In the genomic region with DNA sequence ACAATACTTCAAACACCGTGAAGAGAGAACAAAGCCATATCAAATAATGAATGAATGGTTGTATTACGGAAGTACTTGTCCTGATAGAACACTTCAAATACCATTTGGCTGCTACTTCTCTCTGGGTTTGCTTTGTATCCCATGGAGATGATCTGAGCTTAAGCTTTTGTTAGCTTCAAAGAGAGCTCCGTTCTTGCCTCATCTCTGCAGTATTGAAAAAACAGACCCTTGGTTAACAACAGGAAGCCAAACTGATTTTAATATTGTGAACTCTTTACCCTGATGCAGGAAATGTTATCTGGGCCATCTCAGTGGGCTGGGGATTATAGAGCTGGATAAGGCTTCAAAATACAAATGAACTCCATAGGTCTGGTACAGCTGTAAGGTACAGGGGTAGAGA, we compare ENCODE assay signal across 33 cellular contexts.
DNase-seq lines count a peak whose midpoint lies in the region; ATAC-seq, FAIRE-seq and TF ChIP-seq lines count a peak whose summit lies in the region.
"Had no signal": no experiment of that assay in that cellular context is flagged by ENCODE, and none has a peak within 500 bp of the region (broad histone marks: within the 10 kb centered on the region; RNA-seq: fewer than 3 reads in every experiment).

No MANE protein-coding gene starts in this region.

- no peaks in the 10 kb centered on the region for H3K27me3 Mint-ChIP-seq in stimulated activated naive B cell treated with anti-CD40 and anti-IgM and Interleukin-4, amounts not matched to agents 10 μg/mL and 1 μg/mL and 100 μg/mL, for 72 hours
- H3K27me3 Mint-ChIP-seq: activated CD8-positive, alpha-beta memory T cell treated with anti-CD3 and anti-CD28 coated beads, Interleukin-2, amount 10 ng/mL, durations not matched to agents 7 days and 5 days had no signal

- TF ChIP-seq CTCF in A673 (conservative IDR thresholded peaks at IDR 0.05; ENCODE audit: low read depth, low read length) (no peak), GM10266 (IDR thresholded peaks at IDR 0.05; ENCODE audit: control insufficient read depth, insufficient read depth, low read depth, missing control alignments) (no peak), D721Med (IDR thresholded peaks at IDR 0.05; ENCODE audit: insufficient read depth, missing control alignments) (no peak)

- H3K4me3 ChIP-seq in A673 (ENCODE audit: low read depth, low read length, poor library complexity, severe bottlenecking): no peak overlapping the region
- H3K4me3 ChIP-seq: A549, esophagus squamous epithelium, gastrocnemius medialis, ovary, SK-N-MC, testis had no signal

- POLR2A ChIA-PET in A673 (lab: Charles Lee; ENCODE audit: low non-redundant PET): interaction anchor here (0.6 kb wide), 1 partner anchor 184 kb away, joined by 4 read pairs; no protein-coding TSS in a partner anchor

- peaks cover 8 to 30% of the 10 kb centered on the region in 2 donors for H3K4me1 Mint-ChIP-seq in stimulated activated naive B cell treated with anti-CD40 and anti-IgM and Interleukin-4, amounts not matched to agents 10 μg/mL and 1 μg/mL and 100 μg/mL, for 72 hours
- H3K4me1 Mint-ChIP-seq: activated CD8-positive, alpha-beta memory T cell treated with anti-CD3 and anti-CD28 coated beads, Interleukin-2, amount 10 ng/mL, durations not matched to agents 7 days and 5 days; activated naive CD4-positive, alpha-beta T cell treated with anti-CD3 and anti-CD28 coated beads, Interleukin-2, amount 50 U/mL, for 24 hours; nephron; stimulated activated effector memory CD8-positive, alpha-beta T cell treated with anti-CD3 and anti-CD28 coated beads, Interleukin-12 subunit alpha, Interleukin-12 subunit beta, amount 100 ng/mL, for 72 hours had no signal

- ATAC-seq in stimulated activated naive B cell treated with anti-CD40 and anti-IgM and Interleukin-4, amounts not matched to agents 10 μg/mL and 1 μg/mL and 100 μg/mL, for 72 hours (replicated peaks): no peak
- ATAC-seq: A549; activated CD8-positive, alpha-beta memory T cell treated with anti-CD3 and anti-CD28 coated beads, Interleukin-2, amount 10 ng/mL, durations not matched to agents 7 days and 5 days; gastrocnemius medialis; left ventricle myocardium superior; stimulated activated effector memory CD8-positive, alpha-beta T cell treated with anti-CD3 and anti-CD28 coated beads, Interleukin-12 subunit alpha, Interleukin-12 subunit beta, amount 100 ng/mL, for 72 hours had no signal

- no peak for FAIRE-seq in D721Med (lab: Jason Lieb, UNC)
- FAIRE-seq: A549, urothelium cell line had no signal

- no peaks in the 10 kb centered on the region for H3K36me3 ChIP-seq in A673 (ENCODE audit: insufficient read depth, low read length, poor library complexity, severe bottlenecking)
- H3K36me3 ChIP-seq: BE2C, esophagus squamous epithelium, gastrocnemius medialis, ovary had no signal

- DNase-seq in A673 (ENCODE audit: low spot score) (peak; percentile 9), DMS79 treated with DMSO at 0.1 percent for 48 hours (lab: John Stamatoyannopoulos, UW) (peak; percentile 34), NCI-H1092 treated with DMSO at 0.1 percent for 48 hours (lab: John Stamatoyannopoulos, UW) (peak; percentile 73), NCI-H510A treated with DMSO at 0.1 percent for 48 hours (lab: John Stamatoyannopoulos, UW) (peak; percentile 79), MV-4-11 (lab: John Stamatoyannopoulos, UW) (no peak), GM10266 (ENCODE audit: extremely low spot score) (no peak), D721Med (ENCODE audit: insufficient read length, low spot score) (no peak)
- DNase-seq in stimulated activated naive B cell treated with anti-CD40 and anti-IgM and Interleukin-4, amounts not matched to agents 10 μg/mL and 1 μg/mL and 100 μg/mL, for 72 hours: no peak
- DNase-seq: activated CD4-positive, alpha-beta T cell treated with anti-CD3 and anti-CD28 coated beads, Interleukin-2, amount 50 U/mL, for 1 hour; activated CD8-positive, alpha-beta memory T cell treated with anti-CD3 and anti-CD28 coated beads, Interleukin-2, amount 10 ng/mL, durations not matched to agents 7 days and 5 days; BE2C; COR-L47; EL; esophagus squamous epithelium; gastrocnemius medialis; H7; hypothalamus; Karpas-422; left ventricle myocardium superior; NCI-H2171; NCI-H526 treated with DMSO at 0.1 percent for 48 hours; ovary; stimulated activated CD4-positive, alpha-beta T cell treated with anti-CD3 and anti-CD28 coated beads, Interleukin-2, amount 100 ng/mL, for 48 hours; testis had no signal

- H3K4me3 Mint-ChIP-seq in stimulated activated naive B cell treated with anti-CD40 and anti-IgM and Interleukin-4, amounts not matched to agents 10 μg/mL and 1 μg/mL and 100 μg/mL, for 72 hours: no peak overlapping the region
- H3K4me3 Mint-ChIP-seq: activated CD8-positive, alpha-beta memory T cell treated with anti-CD3 and anti-CD28 coated beads, Interleukin-2, amount 10 ng/mL, durations not matched to agents 7 days and 5 days; activated naive CD4-positive, alpha-beta T cell treated with anti-CD3 and anti-CD28 coated beads, Interleukin-2, amount 50 U/mL, for 24 hours; activated T-helper 1 cell treated with anti-CD3 and anti-CD28 coated beads, Interleukin-12 subunit alpha, Interleukin-12 subunit beta, Interleukin-2, Interleukin-4 antibody, amounts not matched to agents 30 ng/mL and 10 ng/mL and 1 ng/mL, durations not matched to agents 14 hours and 24 hours and 36 hours; nephron; stimulated activated effector memory CD8-positive, alpha-beta T cell treated with anti-CD3 and anti-CD28 coated beads, Interleukin-12 subunit alpha, Interleukin-12 subunit beta, amount 100 ng/mL, for 72 hours had no signal

- BruUV-seq in A673 (replicated peaks; lab: Mats Ljungman, UMichigan): no TSS peak

- no peaks in the 10 kb centered on the region for H3K27me3 ChIP-seq in A673 (replicated peaks; ENCODE audit: insufficient read depth, low read depth, low read length, poor library complexity)
- H3K27me3 ChIP-seq: BE2C, gastrocnemius medialis, ovary, testis had no signal

- CTCF ChIA-PET in A673 (lab: Charles Lee): no interaction called here

- H3K36me3 Mint-ChIP-seq in stimulated activated naive B cell treated with anti-CD40 and anti-IgM and Interleukin-4, amounts not matched to agents 10 μg/mL and 1 μg/mL and 100 μg/mL, for 72 hours: peaks cover 0 to 1% of the 10 kb centered on the region in 2 donors
- H3K36me3 Mint-ChIP-seq: activated CD8-positive, alpha-beta memory T cell treated with anti-CD3 and anti-CD28 coated beads, Interleukin-2, amount 10 ng/mL, durations not matched to agents 7 days and 5 days; activated naive CD4-positive, alpha-beta T cell treated with anti-CD3 and anti-CD28 coated beads, Interleukin-2, amount 50 U/mL, for 24 hours; stimulated activated effector memory CD8-positive, alpha-beta T cell treated with anti-CD3 and anti-CD28 coated beads, Interleukin-12 subunit alpha, Interleukin-12 subunit beta, amount 100 ng/mL, for 72 hours had no signal

- H3K4me1 ChIP-seq in A673 (ENCODE audit: insufficient read depth, low read length, poor library complexity, severe bottlenecking): no peaks in the 10 kb centered on the region
- H3K4me1 ChIP-seq: A549, BE2C, gastrocnemius medialis, testis had no signal

- H3K9me3 ChIP-seq in A673 (ENCODE audit: low read depth, low read length, poor library complexity, severe bottlenecking): no peaks in the 10 kb centered on the region
- H3K9me3 ChIP-seq: A549, BE2C, esophagus squamous epithelium, gastrocnemius medialis, ovary, testis had no signal

- no peak overlapping the region for H3K27ac ChIP-seq in A673 (ENCODE audit: low read depth, low read length, poor library complexity, severe bottlenecking)
- H3K27ac ChIP-seq: A549, esophagus squamous epithelium, gastrocnemius medialis, ovary, RWPE1, SK-N-MC, testis, VCaP had no signal

- H3K27ac Mint-ChIP-seq in stimulated activated naive B cell treated with anti-CD40 and anti-IgM and Interleukin-4, amounts not matched to agents 10 μg/mL and 1 μg/mL and 100 μg/mL, for 72 hours: no peak overlapping the region
- H3K27ac Mint-ChIP-seq: activated CD8-positive, alpha-beta memory T cell treated with anti-CD3 and anti-CD28 coated beads, Interleukin-2, amount 10 ng/mL, durations not matched to agents 7 days and 5 days; activated naive CD4-positive, alpha-beta T cell treated with anti-CD3 and anti-CD28 coated beads, Interleukin-2, amount 50 U/mL, for 24 hours; activated T-helper 1 cell treated with anti-CD3 and anti-CD28 coated beads, Interleukin-12 subunit alpha, Interleukin-12 subunit beta, Interleukin-2, Interleukin-4 antibody, amounts not matched to agents 30 ng/mL and 10 ng/mL and 1 ng/mL, durations not matched to agents 14 hours and 24 hours and 36 hours; nephron; stimulated activated effector memory CD8-positive, alpha-beta T cell treated with anti-CD3 and anti-CD28 coated beads, Interleukin-12 subunit alpha, Interleukin-12 subunit beta, amount 100 ng/mL, for 72 hours had no signal

- peaks cover 5 to 7% of the 10 kb centered on the region in 2 donors for H3K9me3 Mint-ChIP-seq in stimulated activated naive B cell treated with anti-CD40 and anti-IgM and Interleukin-4, amounts not matched to agents 10 μg/mL and 1 μg/mL and 100 μg/mL, for 72 hours
- H3K9me3 Mint-ChIP-seq: activated T-helper 1 cell treated with anti-CD3 and anti-CD28 coated beads, Interleukin-12 subunit alpha, Interleukin-12 subunit beta, Interleukin-2, Interleukin-4 antibody, amounts not matched to agents 30 ng/mL and 10 ng/mL and 1 ng/mL, durations not matched to agents 14 hours and 24 hours and 36 hours; nephron had no signal

- intact Hi-C loops in A673 (cut with micrococcal nuclease; ENCODE audit: unreplicated experiment): no loop called here

Comparison
In these comparisons a context has a peak if more than half of its experiments do, and no peak if none do; other contexts are left out.
1. DNase-seq: peak in A673 (single experiment), DMS79 treated with DMSO at 0.1 percent for 48 hours (single experiment), NCI-H1092 treated with DMSO at 0.1 percent for 48 hours (single experiment) and NCI-H510A treated with DMSO at 0.1 percent for 48 hours (single experiment); none in stimulated activated naive B cell treated with anti-CD40 and anti-IgM and Interleukin-4, amounts not matched to agents 10 μg/mL and 1 μg/mL and 100 μg/mL, for 72 hours (single experiment), MV-4-11 (single experiment), GM10266 (single experiment) and D721Med (single experiment).